Comparison of ENCODE assay signal across 26 cellular contexts in genomic region chr12:131701705-131702572, GRCh38.
"Had no signal": no experiment of that assay in that cellular context is flagged by ENCODE, and none has a peak within 500 bp of the region (broad histone marks: within the 10 kb centered on the region; RNA-seq: fewer than 3 reads in every experiment).

No MANE protein-coding gene starts in this region.

- H3K27ac ChIP-seq: left lung, lower lobe of right lung, skin epidermis, thyroid gland, upper lobe of right lung had no signal

- H3K36me3 ChIP-seq: left lung, lower lobe of right lung, thyroid gland, upper lobe of right lung had no signal

- H3K27me3 ChIP-seq: thyroid gland, upper lobe of right lung had no signal

- ATAC-seq: activated CD8-positive, alpha-beta T cell treated with anti-CD3 and anti-CD28 coated beads for 36 hours; esophagus mucosa; left lung; lower lobe of right lung; naive thymus-derived CD8-positive, alpha-beta T cell; sciatic nerve; T-helper 17 cell; upper lobe of right lung had no signal

- H3K9me3 ChIP-seq: thyroid gland had no signal

- DNase-seq: activated CD4-positive, alpha-beta T cell treated with anti-CD3 and anti-CD28 coated beads for 1 hour; activated CD4-positive, alpha-beta T cell treated with anti-CD3 and anti-CD28 coated beads, Interleukin-2, amount 50 U/mL, for 1 hour; activated CD8-positive, alpha-beta T cell treated with anti-CD3 and anti-CD28 coated beads for 36 hours; activated gamma-delta T cell treated with Interleukin-2 at 50 U/mL for 16 hours; activated naive CD4-positive, alpha-beta T cell treated with anti-CD3 and anti-CD28 coated beads, Interleukin-2, amount 50 U/mL, for 16 hours; activated T-cell treated with anti-CD3 and anti-CD28 coated beads, Interleukin-2, amount 50 U/mL, for 1 hour; amniotic stem cell; caudate nucleus; cortex of kidney; foreskin fibroblast; head of caudate nucleus; hippocampal formation; immature natural killer cell; left lung; lower lobe of right lung; mesenchymal stem cell; naive thymus-derived CD8-positive, alpha-beta T cell; stimulated activated CD4-positive, alpha-beta T cell treated with anti-CD3 and anti-CD28 coated beads, Interleukin-12 subunit alpha, Interleukin-12 subunit beta, amount 100 ng/mL, for 4 hours; stimulated activated CD4-positive, alpha-beta T cell treated with anti-CD3 and anti-CD28 coated beads, Interleukin-4, amount 100 ng/mL, for 1 hour; T-helper 17 cell; T1000; thyroid gland; upper lobe of right lung had no signal

- H3K4me1 ChIP-seq: left lung, lower lobe of right lung, thyroid gland, upper lobe of right lung had no signal

- H3K4me3 ChIP-seq: left lung, lower lobe of right lung, skin epidermis, thyroid gland, upper lobe of right lung had no signal
